Comparison of ENCODE assay signal across 26 cellular contexts in the genomic region with DNA sequence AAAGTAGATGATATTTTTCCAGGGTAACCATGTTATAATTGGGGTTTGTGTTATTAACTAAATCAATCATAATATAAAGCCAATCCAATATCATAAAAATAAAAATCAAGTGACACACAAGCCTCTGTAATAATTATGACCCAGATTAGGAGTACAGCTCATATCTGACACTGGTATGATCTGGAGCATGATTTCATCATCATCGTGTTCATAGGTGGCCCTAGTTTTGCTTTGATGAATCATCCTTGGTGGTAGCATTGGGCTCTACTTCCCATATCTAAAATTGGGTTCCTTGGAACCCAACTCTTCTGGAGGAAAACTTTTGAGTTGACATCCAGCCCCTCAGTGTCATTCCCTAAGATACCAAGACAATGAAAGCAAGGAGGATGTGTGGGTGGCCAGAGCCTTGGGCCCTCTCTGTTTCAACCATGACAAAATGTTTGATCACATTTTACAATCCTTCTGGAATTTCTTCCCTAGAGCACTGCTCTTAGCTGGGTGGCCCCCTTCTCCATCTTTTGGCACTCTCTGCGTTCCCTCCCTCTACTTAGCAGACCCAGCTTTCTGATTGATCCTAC. TPM values are rescaled to one million over a fixed set of nuclear protein-coding genes. Genes with fewer than 3 reads are reported as not detected.
A peak's percentile ranks its signal among the peaks of the same experiment; 100 is the strongest.
DNase-seq lines count a peak whose midpoint lies in the region; ATAC-seq, FAIRE-seq and TF ChIP-seq lines count a peak whose summit lies in the region.
"Had no signal": no experiment of that assay in that cellular context is flagged by ENCODE, and none has a peak within 500 bp of the region (broad histone marks: within the 10 kb centered on the region; RNA-seq: fewer than 3 reads in every experiment).

No MANE protein-coding gene starts in this region.

- H3K79me2 ChIP-seq in HepG2 (ENCODE audit: insufficient read depth, low read length), result no peaks in the 10 kb centered on the region

- POLR2A ChIA-PET in HepG2 (lab: Yijun Ruan, JAX), result interaction anchor here (1.6 kb wide), 1 partner anchor 10 kb away, joined by 5 read pairs; no protein-coding TSS in a partner anchor

- H3K27ac ChIP-seq in HepG2 (ENCODE audit: extremely low read length, insufficient read depth, low read length), result no peak overlapping the region
- H3K27ac ChIP-seq in right lobe of liver, result no peak overlapping the region
- no peak overlapping the region for H3K27ac ChIP-seq in adrenal gland
- H3K27ac ChIP-seq: prostate gland, upper lobe of right lung had no signal

- CTCF ChIA-PET in HepG2 (lab: Yijun Ruan, JAX; ENCODE audit: low intra/inter-chr PET ratio, low total read pairs), result no interaction called here

- no peaks in the 10 kb centered on the region for H3K27me3 ChIP-seq in HepG2 (ENCODE audit: control insufficient read depth in 1 of 2, insufficient read depth in 2 of 2, low read length in 2 of 2)
- no peaks in the 10 kb centered on the region for H3K27me3 ChIP-seq in right lobe of liver
- H3K27me3 ChIP-seq in adrenal gland, result no peaks in the 10 kb centered on the region
- H3K27me3 ChIP-seq: upper lobe of right lung had no signal

- no peak overlapping the region for H3K9ac ChIP-seq in HepG2 (ENCODE audit: insufficient read depth, low read depth, low read length)

- no peak for DNase-seq in HepG2 (ENCODE audit: low spot score)
- no peak for DNase-seq in right lobe of liver
- peak; percentile 16 for DNase-seq in RPMI7951 (ENCODE audit: low read depth)
- DNase-seq in adrenal gland, result no peak
- no peak for DNase-seq in stimulated activated CD4-positive, alpha-beta T cell treated with anti-CD3 and anti-CD28 coated beads, Interleukin-2, amount 100 ng/mL, for 48 hours
- DNase-seq: activated CD4-positive, alpha-beta T cell treated with anti-CD3 and anti-CD28 coated beads for 36 hours; activated naive CD8-positive, alpha-beta T cell treated with anti-CD3 and anti-CD28 coated beads for 36 hours; GDM1; KG1; left cardiac atrium; mucosa of descending colon; NCI-H69; RPMI8226; stimulated activated CD4-positive, alpha-beta T cell treated with anti-CD3 and anti-CD28 coated beads, Interleukin-4, amount 100 ng/mL, for 4 hours; upper lobe of right lung had no signal

- TF ChIP-seq CTCF in HepG2 (CRISPR knock-in tag; IDR thresholded peaks at IDR 0.05), result no peak
- TF ChIP-seq CTCF in right lobe of liver (IDR thresholded peaks at IDR 0.05), result no peak
- no peak for TF ChIP-seq CTCF in adrenal gland (IDR thresholded peaks at IDR 0.05)

- H3K4me3 ChIP-seq in HepG2 (replicated peaks in 1 of 3; ENCODE audit: insufficient read depth in 1 of 3, low read depth in 2 of 3, low read length in 3 of 3) (no peak overlapping the region), right lobe of liver (no peak overlapping the region), adrenal gland (no peak overlapping the region)
- H3K4me3 ChIP-seq: GM12878, mucosa of descending colon, prostate gland, smooth muscle cell, upper lobe of right lung had no signal

- no peak overlapping the region for H2AFZ ChIP-seq in HepG2 (ENCODE audit: low read length)

- H3K4me1 ChIP-seq in HepG2 (ENCODE audit: insufficient read depth, low read length), result peaks cover 47% of the 10 kb centered on the region
- H3K4me1 ChIP-seq in right lobe of liver, result peaks cover 0 to 36% (median 19%) of the 10 kb centered on the region in 4 donors
- H3K4me1 ChIP-seq in adrenal gland (replicated peaks in 1 of 2), result peaks cover 8 to 20% of the 10 kb centered on the region in 2 donors
- H3K4me1 ChIP-seq: prostate gland had no signal

- FAIRE-seq in HepG2 (lab: Jason Lieb, UNC), result no peak
- FAIRE-seq: A204.1, D721Med, endothelial cell of umbilical vein, GM12878, TTC549 had no signal

- in situ Hi-C loops in HepG2 (cut with HindIII; ENCODE audit: extremely low pct_ligation_motif_present, low pct_unique_long_range_greater_than_20kb), result loop anchor here (5.0 kb wide), 1 partner anchor 77 kb away; no protein-coding TSS in a partner anchor

- intact Hi-C loops in HepG2 (cut with micrococcal nuclease; ENCODE audit: unreplicated experiment) (loop anchor here (5.0 kb wide), 2 partner anchors 38 to 77 kb away; a partner anchor contains a TSS), right lobe of liver (cut with DNase I) (no loop called here), adrenal gland (cut with DNase I) (no loop called here)

- H4K20me1 ChIP-seq in HepG2 (ENCODE audit: insufficient read depth, low read length), result no peaks in the 10 kb centered on the region

- BruUV-seq in HepG2 (replicated peaks; lab: Mats Ljungman, UMichigan), result no TSS peak

- no peak for ATAC-seq in HepG2
- ATAC-seq in right lobe of liver, result no peak
- peak; percentile 44 for ATAC-seq in esophagus mucosa
- no peak for ATAC-seq in HG03439 (IDR thresholded peaks at IDR 0.05; ENCODE audit: unreplicated experiment)
- ATAC-seq in GM19455 (IDR thresholded peaks at IDR 0.05; ENCODE audit: unreplicated experiment), result no peak
- ATAC-seq: activated CD4-positive, alpha-beta T cell treated with anti-CD3 and anti-CD28 coated beads for 36 hours; activated T-helper 17 cell treated with anti-CD3 and anti-CD28 coated beads, Interleukin-2, amount 50 U/mL, for 72 hours; GM12878; left cardiac atrium; mucosa of descending colon; upper lobe of right lung had no signal

- no peak for TF ChIP-seq POLR2A in HepG2 (IDR thresholded peaks at IDR 0.05; ENCODE audit: insufficient read depth in 1 of 2, low read depth in 2 of 2, low read length in 2 of 2)
- no peak for TF ChIP-seq POLR2A in right lobe of liver (IDR thresholded peaks at IDR 0.05)
- no peak for TF ChIP-seq POLR2A in adrenal gland (IDR thresholded peaks at IDR 0.05)

- 80% methylated on average over 2 of the region's 2 CpGs for WGBS in HepG2 (ENCODE audit: low lambda C conversion rate)
- 78% methylated on average over 2 of the region's 2 CpGs for WGBS in right lobe of liver (ENCODE audit: insufficient coverage, low coverage, low lambda C conversion rate, missing lambda C conversion rate)
- 56 to 76% (median 69%) methylated on average over 2 of the region's 2 CpGs for WGBS in adrenal gland, 4 donors

- H3K9me3 ChIP-seq in HepG2 (ENCODE audit: low read length) (no peaks in the 10 kb centered on the region), right lobe of liver (no peaks in the 10 kb centered on the region), adrenal gland (replicated peaks in 1 of 3) (no peaks in the 10 kb centered on the region)
- H3K9me3 ChIP-seq: mucosa of descending colon, prostate gland, upper lobe of right lung had no signal

- H3K4me2 ChIP-seq in HepG2 (ENCODE audit: low read depth, low read length), result no peak overlapping the region

- H3K36me3 ChIP-seq in HepG2 (replicated peaks in 1 of 2; ENCODE audit: control insufficient read depth in 1 of 2, insufficient read depth in 2 of 2, low read length in 2 of 2), result no peaks in the 10 kb centered on the region
- no peaks in the 10 kb centered on the region for H3K36me3 ChIP-seq in right lobe of liver
- no peaks in the 10 kb centered on the region for H3K36me3 ChIP-seq in adrenal gland (replicated peaks in 1 of 2)
- H3K36me3 ChIP-seq: prostate gland, upper lobe of right lung had no signal

- TF ChIP-seq RAD21 in HepG2 (CRISPR knock-in tag; IDR thresholded peaks at IDR 0.05), result no peak

- TF ChIP-seq EP300 in HepG2 (IDR thresholded peaks at IDR 0.05; ENCODE audit: low read depth in 2 of 2, low read length in 2 of 2) (no peak), HepG2 (CRISPR knock-in tag; IDR thresholded peaks at IDR 0.05; ENCODE audit: borderline replicate concordance) (no peak)

TF ChIP-seq in HepG2, 621 proteins besides CTCF, POLR2A, EP300 and RAD21:
- no peak for TF ChIP-seq TARDBP (CRISPR knock-in tag; IDR thresholded peaks at IDR 0.05)
- TF ChIP-seq ATF7 (IDR thresholded peaks at IDR 0.05), result peak; percentile 26; the same call in 1 of the 2 replicates
- TF ChIP-seq ATF7 (CRISPR knock-in tag; IDR thresholded peaks at IDR 0.05), result no peak
- no peak for TF ChIP-seq HDAC1 (CRISPR knock-in tag; IDR thresholded peaks at IDR 0.05)
- TF ChIP-seq CEBPB (IDR thresholded peaks at IDR 0.05; ENCODE audit: borderline replicate concordance, low read depth, low read length), result peak; percentile 36; the same call in 1 of the 2 replicates
- TF ChIP-seq SYNCRIP (IDR thresholded peaks at IDR 0.05; ENCODE audit: insufficient read depth, low read depth, low read length), result no peak
- peak; percentile 16; the same call in 1 of the 2 replicates for TF ChIP-seq FOSL2 (CRISPR knock-in tag; IDR thresholded peaks at IDR 0.05)
- TF ChIP-seq ZNF703 (CRISPR knock-in tag; IDR thresholded peaks at IDR 0.05; ENCODE audit: borderline replicate concordance), result no peak
- no peak for TF ChIP-seq KDM6A (CRISPR knock-in tag; IDR thresholded peaks at IDR 0.05; ENCODE audit: low read depth)

RNA-seq across cellular contexts. Expression of a gene that starts 37.0 kb away (rescaled TPM):
- total RNA-seq in HepG2 (2016; rRNA removed; fragmentation: Illumina TruSeq; extraction: Trizol) (58.3 and 60.2 TPM in 2 replicates), right lobe of liver (10 to 100 TPM in 5 of 6 experiments, 1 to 10 TPM in 1; 9.0 to 33.2 (median 20.8) TPM), esophagus mucosa (41.0 TPM), adrenal gland (100 to 1,000 TPM in 4 of 8 donors, 10 to 100 TPM in 4; 36.7 to 130 (median 81.8) TPM)
- total RNA-seq in HepG2 (2016; cell fraction: cytosol; rRNA removed; fragmentation: Illumina TruSeq; extraction: Trizol; ENCODE audit: low read depth), result 12.4 and 12.9 TPM in 2 replicates
- 52.4 and 56.6 TPM in 2 replicates for total RNA-seq in HepG2 (2016; cell fraction: insoluble cytoplasmic fraction; rRNA removed; fragmentation: Illumina TruSeq; extraction: Trizol)
- total RNA-seq in HepG2 (2016; cell fraction: membrane; rRNA removed; fragmentation: Illumina TruSeq; extraction: Trizol), result 39.4 and 43.3 TPM in 2 replicates
- total RNA-seq in HepG2 (2016; cell fraction: nucleus; rRNA removed; fragmentation: Illumina TruSeq; extraction: Trizol), result 34.5 and 40.2 TPM in 2 replicates
- polyA plus RNA-seq in HepG2 (2011; rRNA removed) (21.9 and 22.1 TPM in 2 replicates), adrenal gland (100 to 1,000 TPM in 1 of 3 donors, 10 to 100 TPM in 2; 10.0 to 142 (median 51.8) TPM)
- polyA plus RNA-seq in HepG2 (2011; cell fraction: cytosol; rRNA removed), result 8.7 and 16.5 TPM in 2 replicates
- 15.6 and 18.2 TPM in 2 replicates for polyA plus RNA-seq in HepG2 (2011; cell fraction: nucleus; rRNA removed)
- 33.3 and 35.6 TPM in 2 replicates for polyA plus RNA-seq in HepG2 (2012)
- 5.6 and 6.6 TPM in 2 replicates for polyA plus RNA-seq in HepG2 (2016; cell fraction: cytosol; fragmentation: Illumina TruSeq; extraction: Trizol; ENCODE audit: low read depth)
- 56.7 and 61.8 TPM in 2 replicates for polyA plus RNA-seq in HepG2 (2016; cell fraction: insoluble cytoplasmic fraction; fragmentation: Illumina TruSeq; extraction: Trizol; ENCODE audit: low read depth)
- 22.3 and 23.2 TPM in 2 replicates for polyA plus RNA-seq in HepG2 (2016; cell fraction: membrane; fragmentation: Illumina TruSeq; extraction: Trizol; ENCODE audit: low read depth)
- polyA plus RNA-seq in HepG2 (2016; cell fraction: nucleus; fragmentation: Illumina TruSeq; extraction: Trizol; ENCODE audit: insufficient read depth, low read depth), result 42.6 and 45.8 TPM in 2 replicates
- 28.4 and 36.9 TPM in 2 replicates for polyA minus RNA-seq in HepG2 (2011; rRNA and poly(A)+ RNA removed; ENCODE audit: low replicate concordance)
- polyA minus RNA-seq in HepG2 (2011; cell fraction: cytosol; rRNA and poly(A)+ RNA removed), result 31.7 and 36.5 TPM in 2 replicates
- 39.4 and 49.1 TPM in 2 replicates for polyA minus RNA-seq in HepG2 (2011; cell fraction: nucleus; rRNA and poly(A)+ RNA removed)
- total RNA-seq in RPMI7951 (2014; rRNA removed; shearing (Covaris generic)), result 47.5 and 53.3 TPM in 2 replicates
